Comparison of ENCODE assay signal across 24 cellular contexts in the genomic region with DNA sequence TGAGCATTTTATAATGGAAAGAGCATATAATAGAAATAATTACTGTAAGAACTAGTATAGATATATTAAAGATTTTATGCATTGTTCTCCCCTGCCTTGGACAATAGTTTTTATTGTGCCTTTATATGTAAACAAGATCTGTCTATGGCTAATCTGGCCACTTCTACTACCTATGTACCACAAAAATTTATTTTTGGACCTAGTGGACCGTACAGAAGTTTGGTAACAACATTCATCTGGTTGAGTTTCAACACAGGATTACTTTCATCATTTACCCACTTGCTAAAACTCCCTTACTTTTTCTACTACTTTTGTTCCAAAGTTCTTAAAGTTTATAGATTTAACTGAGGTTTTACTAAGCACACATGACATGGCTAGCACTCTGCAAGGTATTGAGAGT. TPM values are rescaled to one million over a fixed set of nuclear protein-coding genes. Genes with fewer than 3 reads are reported as not detected.
DNase-seq lines count a peak whose midpoint lies in the region; ATAC-seq and TF ChIP-seq lines count a peak whose summit lies in the region.
"Had no signal": no experiment of that assay in that cellular context is flagged by ENCODE, and none has a peak within 500 bp of the region (broad histone marks: within the 10 kb centered on the region; RNA-seq: fewer than 3 reads in every experiment).

No MANE protein-coding gene starts in this region.

- no peaks in the 10 kb centered on the region for H3K4me1 ChIP-seq in hepatocyte (ENCODE audit: insufficient read depth)
- peaks cover 7 to 41% (median 20%) of the 10 kb centered on the region in 4 donors for H3K4me1 ChIP-seq in liver (ENCODE audit: control insufficient read depth in 4 of 4, insufficient read depth in 4 of 4, low read length in 3 of 4)
- H3K4me1 ChIP-seq: A549, BE2C had no signal

- H4K20me1 ChIP-seq in hepatocyte (ENCODE audit: insufficient read depth, poor library complexity, severe bottlenecking): no peaks in the 10 kb centered on the region
- H4K20me1 ChIP-seq: BLaER1 treated with 17β-estradiol and CSF1 and Interleukin-3, amounts not matched to agents 10 nM and 100 nM had no signal

- TF ChIP-seq RAD21 in liver (IDR thresholded peaks at IDR 0.05): no peak

- in situ Hi-C loops in brain microvascular endothelial cell (cut with HindIII; ENCODE audit: low pct_ligation_motif_present, low sequenced_read_pairs): no loop called here

- no peaks in the 10 kb centered on the region for H3K9me3 Mint-ChIP-seq in progenitor cell of endocrine pancreas (ENCODE audit: low read depth)
- H3K9me3 Mint-ChIP-seq: CD14-positive monocyte; CD4-positive, alpha-beta T cell; CD8-positive, alpha-beta memory T cell had no signal

- no peaks in the 10 kb centered on the region for H3K79me2 ChIP-seq in hepatocyte

- H3K27ac ChIP-seq in hepatocyte: peak overlapping the region; percentile 44
- peak overlapping the region; percentile 85 to 86 for H3K27ac ChIP-seq in liver (ENCODE audit: low read depth in 1 of 2, low read length in 2 of 2)
- no peak overlapping the region for H3K27ac ChIP-seq in brain microvascular endothelial cell
- H3K27ac ChIP-seq: A549; BLaER1 treated with 17β-estradiol and CSF1 and Interleukin-3, amounts not matched to agents 10 nM and 100 nM; GM23248 had no signal

- H3K36me3 ChIP-seq in hepatocyte (replicated peaks; ENCODE audit: insufficient read depth, low read depth) (no peaks in the 10 kb centered on the region), liver (ENCODE audit: control insufficient read depth in 4 of 4, insufficient read depth in 3 of 4, low read depth in 1 of 4, low read length in 3 of 4) (no peaks in the 10 kb centered on the region), brain microvascular endothelial cell (replicated peaks) (no peaks in the 10 kb centered on the region)
- H3K36me3 ChIP-seq: BE2C had no signal

- no peaks in the 10 kb centered on the region for H3K9me3 ChIP-seq in hepatocyte (ENCODE audit: low read depth)
- no peaks in the 10 kb centered on the region for H3K9me3 ChIP-seq in liver (ENCODE audit: control insufficient read depth in 4 of 4, low read length in 3 of 4)
- H3K9me3 ChIP-seq: A549, BE2C had no signal

- WGBS in hepatocyte (ENCODE audit: low lambda C conversion rate, missing lambda C conversion rate): 88% methylated on average over 1 of the region's 1 CpG
- WGBS in liver: 29% methylated on average over 1 of the region's 1 CpG

- peaks cover 12% of the 10 kb centered on the region for H3K4me1 Mint-ChIP-seq in progenitor cell of endocrine pancreas (ENCODE audit: low read depth)

- H3K27me3 ChIP-seq in hepatocyte (no peaks in the 10 kb centered on the region), liver (ENCODE audit: control insufficient read depth in 4 of 4, insufficient read depth in 4 of 4, low read length in 3 of 4) (no peaks in the 10 kb centered on the region), brain microvascular endothelial cell (replicated peaks) (no peaks in the 10 kb centered on the region)
- H3K27me3 ChIP-seq: BE2C; BLaER1 treated with 17β-estradiol and CSF1 and Interleukin-3, amounts not matched to agents 10 nM and 100 nM had no signal

- no peak for ATAC-seq in GM18861 (IDR thresholded peaks at IDR 0.05; ENCODE audit: unreplicated experiment)
- ATAC-seq: A549 had no signal

- no peak for DNase-seq in hepatocyte (ENCODE audit: low spot score)
- DNase-seq in progenitor cell of endocrine pancreas (ENCODE audit: low spot score, unreplicated experiment): no peak
- no peak for DNase-seq in NCI-H146 treated with DMSO at 0.1 percent for 48 hours (lab: John Stamatoyannopoulos, UW; ENCODE audit: unreplicated experiment)
- DNase-seq in brain microvascular endothelial cell: no peak
- no peak for DNase-seq in NCI-H774 (lab: John Stamatoyannopoulos, UW)
- DNase-seq: 8988T; ACHN; AML-193; BE2C; CD4-positive, alpha-beta T cell; CD8-positive, alpha-beta memory T cell; DMS 273 treated with DMSO at 0.1 percent for 48 hours; DMS79; EL; GDM1; GM23248; H7; HCEC 1CT had no signal

- peak overlapping the region in 1 of 2 donors; percentile 32 for H3K9ac ChIP-seq in liver (ENCODE audit: low read depth in 1 of 2, low read length in 2 of 2)
- H3K9ac ChIP-seq: BLaER1 treated with 17β-estradiol and CSF1 and Interleukin-3, amounts not matched to agents 10 nM and 100 nM; GM23248 had no signal

- no peak overlapping the region for H3K4me2 ChIP-seq in hepatocyte
- H3K4me2 ChIP-seq: A549; BLaER1 treated with 17β-estradiol and CSF1 and Interleukin-3, amounts not matched to agents 10 nM and 100 nM had no signal

- TF ChIP-seq CTCF in hepatocyte (IDR thresholded peaks at IDR 0.05; ENCODE audit: poor library complexity) (no peak), liver (IDR thresholded peaks at IDR 0.05; ENCODE audit: low read depth, low read length, missing input control) (no peak), progenitor cell of endocrine pancreas (IDR thresholded peaks at IDR 0.05; ENCODE audit: unreplicated experiment) (no peak), brain microvascular endothelial cell (IDR thresholded peaks at IDR 0.05; ENCODE audit: low read depth, low read length, missing control alignments) (no peak)

- H3K4me3 ChIP-seq in hepatocyte: no peak overlapping the region
- no peak overlapping the region for H3K4me3 ChIP-seq in liver (ENCODE audit: low read depth in 1 of 3, low read length in 3 of 3)
- no peak overlapping the region for H3K4me3 ChIP-seq in brain microvascular endothelial cell (ENCODE audit: low read depth, low read length)
- H3K4me3 ChIP-seq: A549; BLaER1 treated with 17β-estradiol and CSF1 and Interleukin-3, amounts not matched to agents 10 nM and 100 nM; GM12878; GM23248 had no signal

- no peaks in the 10 kb centered on the region for H3K36me3 Mint-ChIP-seq in progenitor cell of endocrine pancreas (ENCODE audit: insufficient read depth)

- H3K4me3 Mint-ChIP-seq in progenitor cell of endocrine pancreas (ENCODE audit: low read depth): no peak overlapping the region
- H3K4me3 Mint-ChIP-seq: CD14-positive monocyte; CD4-positive, alpha-beta T cell; CD8-positive, alpha-beta memory T cell had no signal

- peak overlapping the region; percentile 26 for H3K27ac Mint-ChIP-seq in progenitor cell of endocrine pancreas
- H3K27ac Mint-ChIP-seq: CD14-positive monocyte; CD4-positive, alpha-beta T cell; CD8-positive, alpha-beta memory T cell had no signal

- no peak overlapping the region for H2AFZ ChIP-seq in hepatocyte
- H2AFZ ChIP-seq: GM23248 had no signal

- H3K27me3 Mint-ChIP-seq in progenitor cell of endocrine pancreas: no peaks in the 10 kb centered on the region
- H3K27me3 Mint-ChIP-seq: CD4-positive, alpha-beta T cell had no signal

- H3K9me2 ChIP-seq in hepatocyte (replicated peaks; ENCODE audit: insufficient read depth): no peaks in the 10 kb centered on the region

TF ChIP-seq in liver, 16 proteins besides CTCF, POLR2A, EP300 and RAD21 (continues in another document):
- TF ChIP-seq HNF4A (conservative IDR thresholded peaks at IDR 0.05) (peak in 1 of 2 donors; percentile 46), SP1 (IDR thresholded peaks at IDR 0.05) (no peak), GABPA (IDR thresholded peaks at IDR 0.05 in 1 of 2, conservative IDR thresholded peaks at IDR 0.05 in 1 of 2) (no peak)
- TF ChIP-seq, protein P1, sequence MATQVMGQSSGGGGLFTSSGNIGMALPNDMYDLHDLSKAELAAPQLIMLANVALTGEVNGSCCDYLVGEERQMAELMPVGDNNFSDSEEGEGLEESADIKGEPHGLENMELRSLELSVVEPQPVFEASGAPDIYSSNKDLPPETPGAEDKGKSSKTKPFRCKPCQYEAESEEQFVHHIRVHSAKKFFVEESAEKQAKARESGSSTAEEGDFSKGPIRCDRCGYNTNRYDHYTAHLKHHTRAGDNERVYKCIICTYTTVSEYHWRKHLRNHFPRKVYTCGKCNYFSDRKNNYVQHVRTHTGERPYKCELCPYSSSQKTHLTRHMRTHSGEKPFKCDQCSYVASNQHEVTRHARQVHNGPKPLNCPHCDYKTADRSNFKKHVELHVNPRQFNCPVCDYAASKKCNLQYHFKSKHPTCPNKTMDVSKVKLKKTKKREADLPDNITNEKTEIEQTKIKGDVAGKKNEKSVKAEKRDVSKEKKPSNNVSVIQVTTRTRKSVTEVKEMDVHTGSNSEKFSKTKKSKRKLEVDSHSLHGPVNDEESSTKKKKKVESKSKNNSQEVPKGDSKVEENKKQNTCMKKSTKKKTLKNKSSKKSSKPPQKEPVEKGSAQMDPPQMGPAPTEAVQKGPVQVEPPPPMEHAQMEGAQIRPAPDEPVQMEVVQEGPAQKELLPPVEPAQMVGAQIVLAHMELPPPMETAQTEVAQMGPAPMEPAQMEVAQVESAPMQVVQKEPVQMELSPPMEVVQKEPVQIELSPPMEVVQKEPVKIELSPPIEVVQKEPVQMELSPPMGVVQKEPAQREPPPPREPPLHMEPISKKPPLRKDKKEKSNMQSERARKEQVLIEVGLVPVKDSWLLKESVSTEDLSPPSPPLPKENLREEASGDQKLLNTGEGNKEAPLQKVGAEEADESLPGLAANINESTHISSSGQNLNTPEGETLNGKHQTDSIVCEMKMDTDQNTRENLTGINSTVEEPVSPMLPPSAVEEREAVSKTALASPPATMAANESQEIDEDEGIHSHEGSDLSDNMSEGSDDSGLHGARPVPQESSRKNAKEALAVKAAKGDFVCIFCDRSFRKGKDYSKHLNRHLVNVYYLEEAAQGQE (IDR thresholded peaks at IDR 0.05): no peak
- TF ChIP-seq, protein P2, sequence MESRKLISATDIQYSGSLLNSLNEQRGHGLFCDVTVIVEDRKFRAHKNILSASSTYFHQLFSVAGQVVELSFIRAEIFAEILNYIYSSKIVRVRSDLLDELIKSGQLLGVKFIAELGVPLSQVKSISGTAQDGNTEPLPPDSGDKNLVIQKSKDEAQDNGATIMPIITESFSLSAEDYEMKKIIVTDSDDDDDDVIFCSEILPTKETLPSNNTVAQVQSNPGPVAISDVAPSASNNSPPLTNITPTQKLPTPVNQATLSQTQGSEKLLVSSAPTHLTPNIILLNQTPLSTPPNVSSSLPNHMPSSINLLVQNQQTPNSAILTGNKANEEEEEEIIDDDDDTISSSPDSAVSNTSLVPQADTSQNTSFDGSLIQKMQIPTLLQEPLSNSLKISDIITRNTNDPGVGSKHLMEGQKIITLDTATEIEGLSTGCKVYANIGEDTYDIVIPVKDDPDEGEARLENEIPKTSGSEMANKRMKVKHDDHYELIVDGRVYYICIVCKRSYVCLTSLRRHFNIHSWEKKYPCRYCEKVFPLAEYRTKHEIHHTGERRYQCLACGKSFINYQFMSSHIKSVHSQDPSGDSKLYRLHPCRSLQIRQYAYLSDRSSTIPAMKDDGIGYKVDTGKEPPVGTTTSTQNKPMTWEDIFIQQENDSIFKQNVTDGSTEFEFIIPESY (IDR thresholded peaks at IDR 0.05): no peak

RNA-seq across cellular contexts. Expression of a gene that starts 13.2 kb away (rescaled TPM):
- 1.1 and 1.6 TPM in 2 replicates for total RNA-seq in hepatocyte
- 1.4 and 1.8 TPM in 2 replicates for polyA plus RNA-seq in hepatocyte
- total RNA-seq in liver: 10 to 100 TPM; 10.1 to 48.4 TPM
- 10 to 100 TPM; 21.1 to 21.6 TPM for polyA plus RNA-seq in liver
- total RNA-seq in progenitor cell of endocrine pancreas: 1.1 TPM in 2 replicates

RNA-seq across cellular contexts. Expression of a gene that starts 14.6 kb away (rescaled TPM):
- total RNA-seq in hepatocyte (456 and 458 TPM in 2 replicates), liver (100 to 1,000 TPM; 158 to 178 TPM), progenitor cell of endocrine pancreas (236 and 256 TPM in 2 replicates)
- polyA plus RNA-seq in hepatocyte (692 and 695 TPM in 2 replicates), liver (100 to 1,000 TPM; 181 to 314 TPM)

RNA-seq across cellular contexts. Expression of a gene that starts 28.9 kb away (rescaled TPM):
- total RNA-seq in hepatocyte (478 and 519 TPM in 2 replicates), liver (100 to 1,000 TPM; 106 to 111 TPM), progenitor cell of endocrine pancreas (187 and 193 TPM in 2 replicates)
- polyA plus RNA-seq in hepatocyte (671 and 721 TPM in 2 replicates), liver (100 to 1,000 TPM; 200 to 303 TPM)
